In genomic region chr2:31523871-31524492, GRCh38 we compare ENCODE assay signal across 8 cellular contexts. TPM values are rescaled to one million over a fixed set of nuclear protein-coding genes. Genes with fewer than 3 reads are reported as not detected.
DNase-seq lines count a peak whose midpoint lies in the region; ATAC-seq and TF ChIP-seq lines count a peak whose summit lies in the region.

No MANE protein-coding gene starts in this region.

- H3K36me3 Mint-ChIP-seq in H9 (ENCODE audit: insufficient read depth in 1 of 3, low read depth in 3 of 3), result peaks cover 0 to under 1% (median 0%) of the 10 kb centered on the region in 3 experiments; a peak in 2 of 7 replicates
- no peaks in the 10 kb centered on the region for H3K36me3 Mint-ChIP-seq in activated CD8-positive, alpha-beta memory T cell treated with anti-CD3 and anti-CD28 coated beads, Interleukin-2, amount 10 ng/mL, durations not matched to agents 7 days and 5 days
- H3K36me3 Mint-ChIP-seq in progenitor cell of endocrine pancreas (ENCODE audit: insufficient read depth), result no peaks in the 10 kb centered on the region

- H3K79me2 ChIP-seq in H9 (ENCODE audit: insufficient read depth, low read length) (no peaks in the 10 kb centered on the region), fibroblast of lung (ENCODE audit: control insufficient read depth, insufficient read depth, low read length) (no peaks in the 10 kb centered on the region)

- no peak overlapping the region for H4K8ac ChIP-seq in H9 (replicated peaks; ENCODE audit: insufficient read length, low read depth, low read length)

- H3K23me2 ChIP-seq in H9 (ENCODE audit: insufficient read length, low read depth, low read length, poor library complexity, severe bottlenecking), result no peaks in the 10 kb centered on the region

- H4K91ac ChIP-seq in H9 (ENCODE audit: insufficient read length, low read depth, low read length), result no peak overlapping the region

- H3K4ac ChIP-seq in H9 (ENCODE audit: low read depth, low read length), result no peak overlapping the region

- H3K27ac Mint-ChIP-seq in H9 (no peak overlapping the region), progenitor cell of endocrine pancreas (no peak overlapping the region)
- no peak overlapping the region for H3K27ac Mint-ChIP-seq in activated CD8-positive, alpha-beta memory T cell treated with anti-CD3 and anti-CD28 coated beads, Interleukin-2, amount 10 ng/mL, durations not matched to agents 7 days and 5 days

- H3K4me1 ChIP-seq in H9 (ENCODE audit: insufficient read depth, low read length) (no peaks in the 10 kb centered on the region), fibroblast of lung (ENCODE audit: control insufficient read depth, extremely low read depth, insufficient read depth, low read length) (no peaks in the 10 kb centered on the region)

- no peaks in the 10 kb centered on the region for H3K27me3 ChIP-seq in H9 (ENCODE audit: insufficient read depth, low read length)
- H3K27me3 ChIP-seq in fibroblast of lung (ENCODE audit: control insufficient read depth, insufficient read depth, low read length), result no peaks in the 10 kb centered on the region

- H3K27me3 Mint-ChIP-seq in H9 (ENCODE audit: low read depth), result no peaks in the 10 kb centered on the region; the same call in 1 of the 2 replicates
- H3K27me3 Mint-ChIP-seq in activated CD8-positive, alpha-beta memory T cell treated with anti-CD3 and anti-CD28 coated beads, Interleukin-2, amount 10 ng/mL, durations not matched to agents 7 days and 5 days, result peaks cover 31% of the 10 kb centered on the region
- peaks cover 6% of the 10 kb centered on the region for H3K27me3 Mint-ChIP-seq in progenitor cell of endocrine pancreas

- H3K14ac ChIP-seq in H9 (ENCODE audit: insufficient read depth, low read length), result no peak overlapping the region

- no peak overlapping the region for H3K9ac ChIP-seq in H9 (ENCODE audit: extremely low read depth, insufficient read length, low read length)
- no peak overlapping the region for H3K9ac ChIP-seq in fibroblast of lung (ENCODE audit: insufficient read depth, low read length)

- no peaks in the 10 kb centered on the region for H3K36me3 ChIP-seq in fibroblast of lung (ENCODE audit: control insufficient read depth, insufficient read depth, low read length)

- no peak overlapping the region for H3T11ph ChIP-seq in H9 (ENCODE audit: low read length)

- no CpG with 5 or more reads among the region's 8 CpGs for WGBS in H9 (ENCODE audit: extremely low coverage, insufficient read length, low lambda C conversion rate)

- no peak overlapping the region for H3K56ac ChIP-seq in H9 (ENCODE audit: insufficient read length, low read depth, low read length)

- no peak overlapping the region for H2BK120ac ChIP-seq in H9 (ENCODE audit: low read depth, low read length, poor library complexity, severe bottlenecking)

- no peaks in the 10 kb centered on the region for H3K9me3 ChIP-seq in H9 (ENCODE audit: control insufficient read depth, low read depth, low read length)
- no peaks in the 10 kb centered on the region for H3K9me3 ChIP-seq in fibroblast of lung (ENCODE audit: control insufficient read depth, insufficient read depth, low read depth, low read length)

- no peaks in the 10 kb centered on the region for H3K79me1 ChIP-seq in H9 (ENCODE audit: insufficient read depth, low read depth, low read length, poor library complexity, severe bottlenecking)

- CTCF ChIA-PET in activated CD8-positive, alpha-beta memory T cell treated with anti-CD3 and anti-CD28 coated beads, Interleukin-2, amount 10 ng/mL, durations not matched to agents 7 days and 5 days (lab: Charles Lee), result interaction anchor here (0.7 to 1.9 kb wide), 6 partner anchors 12 to 812 kb away, joined by 3 to 6 read pairs (median 4); no protein-coding TSS in a partner anchor

- TF ChIP-seq CTCF in H9 (conservative IDR thresholded peaks at IDR 0.05) (peak; percentile 87), fibroblast of lung (conservative IDR thresholded peaks at IDR 0.05 in 1 of 2, IDR thresholded peaks at IDR 0.05 in 1 of 2; ENCODE audit: low read depth in 1 of 2, low read length in 2 of 2) (peak; percentile 70 to 78), progenitor cell of endocrine pancreas (IDR thresholded peaks at IDR 0.05; ENCODE audit: unreplicated experiment) (peak; percentile 84)

- H2BK20ac ChIP-seq in H9 (ENCODE audit: low read depth, low read length, poor library complexity, severe bottlenecking), result no peak overlapping the region

- H2AK5ac ChIP-seq in H9 (ENCODE audit: insufficient read length, low read length), result no peak overlapping the region

- H3K23ac ChIP-seq in H9 (ENCODE audit: insufficient read length, low read depth, low read length), result no peak overlapping the region

- no peaks in the 10 kb centered on the region for H4K20me1 ChIP-seq in H9 (ENCODE audit: control insufficient read depth, insufficient read depth, insufficient read length)
- H4K20me1 ChIP-seq in fibroblast of lung (ENCODE audit: control insufficient read depth, extremely low read depth, insufficient read depth, low read length), result no peaks in the 10 kb centered on the region

- H3K18ac ChIP-seq in H9 (ENCODE audit: insufficient read length, low read depth, low read length), result no peak overlapping the region

- no peak overlapping the region for H4K5ac ChIP-seq in H9 (ENCODE audit: insufficient read length, low read depth, low read length)

- DNase-seq in DMS53 (lab: John Stamatoyannopoulos, UW) (peak; percentile 75), H9 (peak; percentile 37), NCI-H69 (lab: John Stamatoyannopoulos, UW) (peak; percentile 46), fibroblast of lung (ENCODE audit: low read depth in 2 of 2) (peak; percentile 25 to 68), progenitor cell of endocrine pancreas (ENCODE audit: low spot score, unreplicated experiment) (peak; percentile 47), cerebellum (ENCODE audit: low spot score) (no peak)
- DNase-seq in activated CD8-positive, alpha-beta memory T cell treated with anti-CD3 and anti-CD28 coated beads, Interleukin-2, amount 10 ng/mL, durations not matched to agents 7 days and 5 days, result peak; percentile 56

- H3K4me3 ChIP-seq in fibroblast of lung (replicated peaks in 1 of 4; ENCODE audit: control extremely low read depth in 1 of 4, insufficient read depth in 1 of 4, low read depth in 3 of 4, low read length in 4 of 4), result no peak overlapping the region

- H2BK15ac ChIP-seq in H9 (ENCODE audit: low read depth, low read length), result no peak overlapping the region

- H2AFZ ChIP-seq in H9 (ENCODE audit: low read length), result peak overlapping the region; percentile 54
- peak overlapping the region; percentile 54 for H2AFZ ChIP-seq in fibroblast of lung (ENCODE audit: low read length)

- no peak overlapping the region for H2BK12ac ChIP-seq in H9 (ENCODE audit: insufficient read length, low read depth, low read length)

- ATAC-seq in activated CD8-positive, alpha-beta memory T cell treated with anti-CD3 and anti-CD28 coated beads, Interleukin-2, amount 10 ng/mL, durations not matched to agents 7 days and 5 days, result peak; percentile 45
- no peak for ATAC-seq in HG02840 (IDR thresholded peaks at IDR 0.05; ENCODE audit: low FRiP score, unreplicated experiment)

- H3K4me3 Mint-ChIP-seq in H9, result no peak overlapping the region
- no peak overlapping the region for H3K4me3 Mint-ChIP-seq in activated CD8-positive, alpha-beta memory T cell treated with anti-CD3 and anti-CD28 coated beads, Interleukin-2, amount 10 ng/mL, durations not matched to agents 7 days and 5 days
- no peak overlapping the region for H3K4me3 Mint-ChIP-seq in progenitor cell of endocrine pancreas (ENCODE audit: low read depth)

- H3K4me1 Mint-ChIP-seq in H9 (0 out of 4 replicates have a peak, but pooled peaks cover 0 to 2% of the 10 kb centered on the region in 2 experiments), progenitor cell of endocrine pancreas (ENCODE audit: low read depth) (peaks cover 4% of the 10 kb centered on the region)
- H3K4me1 Mint-ChIP-seq in activated CD8-positive, alpha-beta memory T cell treated with anti-CD3 and anti-CD28 coated beads, Interleukin-2, amount 10 ng/mL, durations not matched to agents 7 days and 5 days, result no peaks in the 10 kb centered on the region

- H3K27ac ChIP-seq in H9 (ENCODE audit: insufficient read length, low read depth, low read length), result no peak overlapping the region
- H3K27ac ChIP-seq in fibroblast of lung (ENCODE audit: insufficient read depth, low read length), result no peak overlapping the region

- H3K9me3 Mint-ChIP-seq in H9 (peaks cover 0 to 5% of the 10 kb centered on the region in 2 experiments; a peak in 4 of 5 replicates), progenitor cell of endocrine pancreas (ENCODE audit: low read depth) (no peaks in the 10 kb centered on the region)
- H3K9me3 Mint-ChIP-seq in activated CD8-positive, alpha-beta memory T cell treated with anti-CD3 and anti-CD28 coated beads, Interleukin-2, amount 10 ng/mL, durations not matched to agents 7 days and 5 days (ENCODE audit: low read depth), result no peaks in the 10 kb centered on the region

- H3K4me2 ChIP-seq in H9 (ENCODE audit: insufficient read depth, insufficient read length, low read length) (no peak overlapping the region), fibroblast of lung (ENCODE audit: extremely low read depth, insufficient read depth, low read length) (no peak overlapping the region)

- no peak overlapping the region for H2BK5ac ChIP-seq in H9 (ENCODE audit: insufficient read length, low read length)

RNA-seq across cellular contexts. Expression of gene SRD5A2, which starts 56.8 kb away (rescaled TPM):
- total RNA-seq in H9 (2021) (not detected in 2 replicates), fibroblast of lung (not detected in 2 replicates), progenitor cell of endocrine pancreas (0.07 TPM in 1 of 2 replicates, not detected in the other), cerebellum (0.18 TPM)
- not detected for total RNA-seq in activated CD8-positive, alpha-beta memory T cell treated with anti-CD3 and anti-CD28 coated beads, Interleukin-2, amount 10 ng/mL, durations not matched to agents 7 days and 5 days
- polyA plus RNA-seq in fibroblast of lung, result not detected in 2 replicates
- polyA plus RNA-seq in fibroblast of lung (2012), result not detected in 2 replicates
- polyA minus RNA-seq in fibroblast of lung (ENCODE audit: low replicate concordance), result not detected in 2 replicates
